In the genomic region with DNA sequence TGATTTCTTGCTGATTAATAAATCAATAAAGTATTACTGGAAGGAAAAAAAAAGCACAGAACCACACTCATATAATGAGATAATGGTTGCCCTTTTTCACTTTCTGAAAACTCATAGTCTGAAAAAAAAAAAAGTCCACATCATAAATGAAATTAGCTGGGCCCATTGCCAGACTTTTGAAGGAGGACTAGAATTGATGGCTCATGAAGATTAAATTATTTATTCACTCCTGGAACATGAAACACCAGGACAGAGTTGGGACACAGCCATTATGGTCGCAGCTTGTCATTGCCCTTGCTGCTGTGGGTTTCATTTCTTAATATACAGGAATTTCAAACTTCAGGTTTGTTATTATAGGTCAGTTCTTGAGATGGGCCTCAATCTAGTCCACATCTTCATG, we compare ENCODE assay signal across 16 cellular contexts.
"Had no signal": no experiment of that assay in that cellular context is flagged by ENCODE, and none has a peak within 500 bp of the region (broad histone marks: within the 10 kb centered on the region; RNA-seq: fewer than 3 reads in every experiment).

No MANE protein-coding gene starts in this region.

- ATAC-seq: foreskin keratinocyte, lower lobe of right lung, natural killer cell, right cardiac atrium had no signal

- DNase-seq: effector CD4-positive, alpha-beta T cell; endodermal cell; erythroblast; foreskin keratinocyte; immature natural killer cell; left ventricle myocardium inferior; lower lobe of right lung; natural killer cell; ovary; right cardiac atrium; small intestine; stimulated activated CD4-positive, alpha-beta T cell treated with anti-CD3 and anti-CD28 coated beads, Interleukin-12 subunit alpha, Interleukin-12 subunit beta, amount 100 ng/mL, for 4 hours; stimulated activated naive CD4-positive, alpha-beta T cell; stomach; substantia nigra; transverse colon had no signal
